In the genomic region with DNA sequence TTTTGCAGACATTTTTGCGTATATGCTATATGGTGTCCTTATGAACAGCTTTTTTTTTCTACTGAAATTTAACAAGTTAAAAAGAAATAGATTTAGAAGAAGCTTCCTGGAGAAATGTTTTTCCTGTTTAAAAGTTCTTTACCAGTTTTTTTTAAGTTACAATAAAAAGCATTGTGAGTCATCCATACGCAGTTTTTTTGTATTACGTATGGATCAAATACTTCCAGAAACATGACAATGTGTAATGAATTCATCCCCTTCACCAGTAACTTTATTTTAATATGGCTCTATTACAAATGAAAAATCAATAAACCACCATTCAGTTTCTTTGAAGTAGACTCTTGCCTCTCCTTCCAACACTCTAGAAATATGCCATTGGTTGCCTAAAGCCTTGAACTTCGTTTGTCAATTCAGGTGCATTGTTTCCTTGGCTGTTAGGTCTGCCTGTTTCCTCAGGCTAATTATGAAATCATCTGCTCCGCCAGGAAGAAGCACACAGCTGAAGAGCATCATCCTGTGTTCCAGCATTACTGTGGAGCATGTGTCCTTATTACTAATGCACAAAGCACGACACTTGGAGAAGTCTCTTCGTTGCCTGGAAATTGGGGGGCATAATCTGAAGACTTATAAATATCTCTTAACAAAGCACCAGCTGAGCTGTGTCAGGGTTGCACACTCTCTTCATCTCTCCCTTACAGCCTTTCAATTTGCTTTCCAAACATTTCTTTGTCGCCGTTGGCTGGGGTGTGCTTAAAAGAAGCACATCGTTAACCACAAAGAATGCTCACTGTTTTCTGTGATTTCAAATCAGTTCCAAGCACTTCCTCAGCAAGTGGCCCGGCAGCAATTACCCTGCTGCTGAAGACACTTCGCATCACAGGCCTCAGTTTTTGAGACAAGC, we compare ENCODE assay signal across 12 cellular contexts. TPM values are rescaled to one million over a fixed set of nuclear protein-coding genes. Genes with fewer than 3 reads are reported as not detected.
DNase-seq lines count a peak whose midpoint lies in the region; ATAC-seq and TF ChIP-seq lines count a peak whose summit lies in the region.
"Had no signal": no experiment of that assay in that cellular context is flagged by ENCODE, and none has a peak within 500 bp of the region (broad histone marks: within the 10 kb centered on the region; RNA-seq: fewer than 3 reads in every experiment).

No MANE protein-coding gene starts in this region.

- H3K9me3 ChIP-seq in heart left ventricle = peaks cover 0 to 26% (median 10%) of the 10 kb centered on the region in 12 donors

- POLR2A ChIA-PET in WTC11 (lab: Charles Lee) = no interaction called here

- no peaks in the 10 kb centered on the region for H3K27me3 ChIP-seq in heart left ventricle
- H3K27me3 ChIP-seq in rectal smooth muscle tissue (ENCODE audit: control insufficient read depth, insufficient read depth, low read length) = no peaks in the 10 kb centered on the region

- H3K4me1 ChIP-seq in heart left ventricle (peaks cover 0 to 6% (median 0%) of the 10 kb centered on the region in 12 donors), rectal smooth muscle tissue (ENCODE audit: control insufficient read depth, insufficient read depth, low read length) (no peaks in the 10 kb centered on the region)

- DNase-seq in GM03348 (ENCODE audit: low spot score) (peak; percentile 78), WTC11 (ENCODE audit: low spot score) (no peak), heart left ventricle (peak in 4 of 5 donors; percentile 18 to 51 (median 34)), SKM-1 (lab: John Stamatoyannopoulos, UW; ENCODE audit: unreplicated experiment) (no peak), occipital lobe (lab: John Stamatoyannopoulos, UW) (no peak), CD1c-positive myeloid dendritic cell (ENCODE audit: extremely low spot score) (no peak), NCI-H146 treated with DMSO at 0.1 percent for 48 hours (lab: John Stamatoyannopoulos, UW; ENCODE audit: unreplicated experiment) (no peak)
- DNase-seq: activated gamma-delta T cell treated with Interleukin-2 at 50 U/mL for 16 hours, GDM1, hippocampal formation had no signal

- no peak for TF ChIP-seq POLR2A in heart left ventricle (IDR thresholded peaks at IDR 0.05)

- H3K36me3 Mint-ChIP-seq in WTC11 = no peaks in the 10 kb centered on the region; the same call in 1 of the 2 replicates

- H3K4me1 Mint-ChIP-seq in WTC11 = peaks cover 20% of the 10 kb centered on the region

- CTCF ChIA-PET in WTC11 (lab: Charles Lee) = interaction anchor here (0.7 to 2.5 kb wide), 4 partner anchors 9 to 112 kb away, joined by 3 to 38 read pairs (median 14); no protein-coding TSS in a partner anchor

- 0 out of 2 replicates have a peak overlapping the region, but pooled peaks have one; percentile 11 for H3K27ac Mint-ChIP-seq in WTC11

- peaks cover 8% of the 10 kb centered on the region for H3K27me3 Mint-ChIP-seq in WTC11 (ENCODE audit: low read depth)

- no peak overlapping the region for H3K4me3 Mint-ChIP-seq in WTC11

- peaks cover 18% of the 10 kb centered on the region for H3K9me3 Mint-ChIP-seq in WTC11

- WGBS in heart left ventricle, 4 donors = 50 to 52% (median 51%) methylated on average over 12 of the region's 12 CpGs

- intact Hi-C loops in heart left ventricle (cut with DNase I) = no loop called here

- H3K4me3 ChIP-seq in heart left ventricle = no peak overlapping the region
- no peak overlapping the region for H3K4me3 ChIP-seq in rectal smooth muscle tissue (ENCODE audit: low read length)

- H3K27ac ChIP-seq in heart left ventricle = peak overlapping the region in 5 of 12 donors; percentile 4 to 60 (median 36)
- peak overlapping the region; percentile 10 for H3K27ac ChIP-seq in rectal smooth muscle tissue (ENCODE audit: low read depth, low read length)
- H3K27ac ChIP-seq: KMS-11 had no signal

- no peaks in the 10 kb centered on the region for H3K36me3 ChIP-seq in heart left ventricle
- no peaks in the 10 kb centered on the region for H3K36me3 ChIP-seq in rectal smooth muscle tissue (ENCODE audit: control insufficient read depth, insufficient read depth, low read length)

- ATAC-seq in WTC11 (peak; percentile 24), heart left ventricle (peak; percentile 81 to 98 (median 92))

- H3K9ac ChIP-seq in rectal smooth muscle tissue (ENCODE audit: low read length) = no peak overlapping the region
- H3K9ac ChIP-seq: KMS-11 had no signal

- TF ChIP-seq CTCF in WTC11 (IDR thresholded peaks at IDR 0.05) = no peak
- no peak for TF ChIP-seq CTCF in heart left ventricle (IDR thresholded peaks at IDR 0.05)

TF ChIP-seq in WTC11, 78 proteins besides CTCF, POLR2A, EP300 and RAD21:
- no peak for TF ChIP-seq ZNF263 (CRISPR knock-in tag; IDR thresholded peaks at IDR 0.05; ENCODE audit: low read depth)
- no peak for TF ChIP-seq ZNF671 (CRISPR knock-in tag; IDR thresholded peaks at IDR 0.05)
- no peak for TF ChIP-seq NR3C1 (CRISPR knock-in tag; conservative IDR thresholded peaks at IDR 0.05; ENCODE audit: low read depth)
- no peak for TF ChIP-seq ZNF138 (CRISPR knock-in tag; conservative IDR thresholded peaks at IDR 0.05)
- no peak for TF ChIP-seq E2F5 (CRISPR knock-in tag; IDR thresholded peaks at IDR 0.05)

RNA-seq across cellular contexts. Expression of gene MOXD1, which starts 9.6 kb away (rescaled TPM):
- total RNA-seq in WTC11 (2021) = 1.7 to 2.4 TPM (median 2.3 TPM) in 3 replicates
- 10 to 100 TPM in 1 of 9 donors, 1 to 10 TPM in 8; 2.0 to 10.5 (median 3.3) TPM for total RNA-seq in heart left ventricle
- polyA plus RNA-seq in heart left ventricle = 1 to 10 TPM in 1 of 2 donors, under 1 TPM in 1; 0.69 to 2.0 TPM
- 18.6 TPM for total RNA-seq in occipital lobe

Comparison
In these comparisons a context has a peak if more than half of its experiments do, and no peak if none do; other contexts are left out.
1. DNase-seq: peak in GM03348 (single experiment) and heart left ventricle (4 of 5); none in WTC11 (single experiment), SKM-1 (single experiment), occipital lobe (single experiment), CD1c-positive myeloid dendritic cell (single experiment) and NCI-H146 treated with DMSO at 0.1 percent for 48 hours (single experiment).